In genomic region chr6:4482461-4482860, GRCh38 we compare ENCODE assay signal across 24 cellular contexts.
"Had no signal": no experiment of that assay in that cellular context is flagged by ENCODE, and none has a peak within 500 bp of the region (broad histone marks: within the 10 kb centered on the region; RNA-seq: fewer than 3 reads in every experiment).

No MANE protein-coding gene starts in this region.

- DNase-seq: naive thymus-derived CD8-positive, alpha-beta T cell; nephron progenitor cell; occipital lobe; ovary; psoas muscle; right lobe of liver; sigmoid colon; small intestine; stimulated activated CD4-positive, alpha-beta T cell treated with anti-CD3 and anti-CD28 coated beads, Interleukin-15, amount 100 ng/mL, for 24 hours; stimulated activated CD4-positive, alpha-beta T cell treated with anti-CD3 and anti-CD28 coated beads, Interleukin-2, amount 100 ng/mL, for 24 hours; stimulated activated CD4-positive, alpha-beta T cell treated with anti-CD3 and anti-CD28 coated beads, Interleukin-2, amount 100 ng/mL, for 48 hours; stimulated activated CD4-positive, alpha-beta T cell treated with anti-CD3 and anti-CD28 coated beads, Interleukin-4, amount 100 ng/mL, for 24 hours; stimulated activated naive B cell treated with anti-CD40 and anti-IgM and Interleukin-4, amounts not matched to agents 10 μg/mL and 1 μg/mL and 100 μg/mL, for 72 hours; stimulated activated naive CD4-positive, alpha-beta T cell treated with Interleukin-2 at 50 U/mL for 16 hours; stomach; thyroid gland; upper lobe of right lung; uterus had no signal

- H3K27ac ChIP-seq: ovary, parathyroid adenoma, psoas muscle, right lobe of liver, sigmoid colon, stomach, thoracic aorta, thyroid gland, tibial nerve, upper lobe of right lung, uterus had no signal

- H3K27me3 ChIP-seq: ovary, right lobe of liver, sigmoid colon, stomach, thyroid gland, tibial nerve, upper lobe of right lung, uterus had no signal

- H3K4me3 ChIP-seq: ovary, psoas muscle, right lobe of liver, sigmoid colon, stomach, thoracic aorta, thyroid gland, tibial nerve, upper lobe of right lung, uterus had no signal

- FAIRE-seq: small intestine had no signal

- H3K9me3 ChIP-seq: ovary, psoas muscle, right lobe of liver, sigmoid colon, thoracic aorta, thyroid gland, upper lobe of right lung, uterus had no signal

- H3K36me3 ChIP-seq: ovary, right lobe of liver, sigmoid colon, stomach, thoracic aorta, thyroid gland, tibial nerve, upper lobe of right lung, uterus had no signal

- H3K4me1 ChIP-seq: psoas muscle, right lobe of liver, sigmoid colon, stomach, tibial nerve, upper lobe of right lung, uterus had no signal

- ATAC-seq: naive thymus-derived CD8-positive, alpha-beta T cell; natural killer cell treated with Interleukin-12 subunit alpha and Interleukin-12 subunit beta and Interleukin-15 and Interleukin-18, amount 100 ng/mL, for 72 hours; psoas muscle; right cardiac atrium; right lobe of liver; stimulated activated effector memory CD8-positive, alpha-beta T cell treated with anti-CD3 and anti-CD28 coated beads, Interleukin-12 subunit alpha, Interleukin-12 subunit beta, amount 100 ng/mL, for 72 hours; stimulated activated naive B cell treated with anti-CD40 and anti-IgM and Interleukin-4, amounts not matched to agents 10 μg/mL and 1 μg/mL and 100 μg/mL, for 72 hours; upper lobe of right lung had no signal
